ENCODE assay signal across 28 cellular contexts in genomic region chr7:94602181-94602580, GRCh38. TPM values are rescaled to one million over a fixed set of nuclear protein-coding genes. Genes with fewer than 3 reads are reported as not detected.
"Had no signal": no experiment of that assay in that cellular context is flagged by ENCODE, and none has a peak within 500 bp of the region (broad histone marks: within the 10 kb centered on the region; RNA-seq: fewer than 3 reads in every experiment).

No MANE protein-coding gene starts in this region.

- H3K36me3 ChIP-seq: esophagus squamous epithelium, gastrocnemius medialis had no signal

- H3K4me3 ChIP-seq: adrenal gland, body of pancreas, coronary artery, esophagus squamous epithelium, gastrocnemius medialis, heart right ventricle, hepatocyte had no signal

- H2AFZ ChIP-seq: hepatocyte had no signal

- H3K79me2 ChIP-seq: hepatocyte had no signal

- H3K27ac ChIP-seq: adrenal gland, body of pancreas, coronary artery, epithelial cell of prostate, esophagus squamous epithelium, foreskin keratinocyte, gastrocnemius medialis, heart right ventricle, hepatocyte had no signal

- H3K27me3 ChIP-seq: adrenal gland, body of pancreas, esophagus squamous epithelium, foreskin keratinocyte, gastrocnemius medialis, heart right ventricle, hepatocyte had no signal

- H3K9me3 ChIP-seq: adrenal gland, esophagus squamous epithelium, gastrocnemius medialis had no signal

- H3K4me2 ChIP-seq: hepatocyte had no signal

- H3K4me1 ChIP-seq: body of pancreas, esophagus squamous epithelium, foreskin keratinocyte, gastrocnemius medialis had no signal

- DNase-seq: activated CD4-positive, alpha-beta memory T cell treated with anti-CD3 and anti-CD28 coated beads, Interleukin-2, amount 10 ng/mL, durations not matched to agents 7 days and 5 days; activated CD4-positive, alpha-beta T cell treated with anti-CD3 and anti-CD28 coated beads for 4 hours; activated CD4-positive, alpha-beta T cell treated with anti-CD3 and anti-CD28 coated beads, Interleukin-2, amount 10 ng/mL, durations not matched to agents 7 days and 5 days; activated CD4-positive, alpha-beta T cell treated with anti-CD3 and anti-CD28 coated beads, Interleukin-2, amount 50 U/mL, for 4 hours; activated CD4-positive, CD25-positive, alpha-beta regulatory T cell; activated CD4-positive, CD25-positive, alpha-beta regulatory T cell treated with anti-CD3 and anti-CD28 coated beads, Interleukin-2, amount 50 U/mL, for 72 hours; activated effector memory CD4-positive, alpha-beta T cell treated with anti-CD3 and anti-CD28 coated beads, Interleukin-2, amount 50 U/mL, for 16 hours; activated naive CD4-positive, alpha-beta T cell treated with anti-CD3 and anti-CD28 coated beads for 36 hours; activated naive CD8-positive, alpha-beta T cell treated with anti-CD3 and anti-CD28 coated beads for 36 hours; activated naive CD8-positive, alpha-beta T cell treated with anti-CD3 and anti-CD28 coated beads, Interleukin-2, amount 50 U/mL, for 24 hours; activated T-cell treated with anti-CD3 and anti-CD28 coated beads, Interleukin-2, amount 50 U/mL, for 1 hour; activated T-cell treated with anti-CD3 and anti-CD28 coated beads, Interleukin-2, amount 50 U/mL, for 48 hours; adrenal gland; amygdala; aorta; body of pancreas; caudate nucleus; effector CD4-positive, alpha-beta T cell; effector memory CD8-positive, alpha-beta T cell; esophagus squamous epithelium; foreskin keratinocyte; gastrocnemius medialis; heart right ventricle; T-helper 2 cell had no signal

- ATAC-seq: activated naive CD8-positive, alpha-beta T cell treated with anti-CD3 and anti-CD28 coated beads, Interleukin-2, amount 50 U/mL, for 24 hours; body of pancreas; effector memory CD8-positive, alpha-beta T cell; foreskin keratinocyte; gastrocnemius medialis; heart right ventricle had no signal

RNA-seq across cellular contexts. Expression of gene SGCE, which starts 53.8 kb away (rescaled TPM):
- total RNA-seq: activated CD4-positive, alpha-beta T cell treated with anti-CD3 and anti-CD28 coated beads, Interleukin-2, amount 10 ng/mL, durations not matched to agents 7 days and 5 days; activated T-helper 1 cell treated with anti-CD3 and anti-CD28 coated beads, Interleukin-12 subunit alpha, Interleukin-12 subunit beta, Interleukin-2, Interleukin-4 antibody, amounts not matched to agents 30 ng/mL and 10 ng/mL and 1 ng/mL, durations not matched to agents 14 hours and 24 hours and 36 hours had no signal
